9 cellular contexts compared by ENCODE assay signal in the genomic region with DNA sequence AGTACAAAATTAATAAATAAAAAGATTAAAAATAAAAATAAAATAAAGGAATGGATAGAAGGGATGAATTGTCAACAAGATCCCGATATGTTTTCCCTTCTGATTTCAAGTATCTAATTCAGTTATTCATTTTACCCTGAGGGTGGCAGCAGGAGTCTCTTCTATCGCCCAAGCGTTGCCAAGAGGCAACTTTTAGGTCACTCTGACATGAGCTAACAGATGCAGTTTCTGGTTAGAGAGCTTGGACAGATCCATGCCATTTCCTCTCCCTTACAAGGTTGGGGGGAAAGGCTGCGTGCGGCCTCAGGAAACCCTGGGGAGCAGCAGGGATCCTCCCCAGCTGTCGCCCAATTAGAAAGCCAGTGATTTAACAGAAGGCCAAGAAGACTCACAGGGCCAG. TPM values are rescaled to one million over a fixed set of nuclear protein-coding genes. Genes with fewer than 3 reads are reported as not detected.
DNase-seq lines count a peak whose midpoint lies in the region; ATAC-seq and TF ChIP-seq lines count a peak whose summit lies in the region.
"Had no signal": no experiment of that assay in that cellular context is flagged by ENCODE, and none has a peak within 500 bp of the region (broad histone marks: within the 10 kb centered on the region; RNA-seq: fewer than 3 reads in every experiment).

No MANE protein-coding gene starts in this region.

- no peaks in the 10 kb centered on the region for H3K36me3 Mint-ChIP-seq in activated B cell treated with CpG ODN at 0.5 μM for 24 hours (ENCODE audit: low read depth)
- H3K36me3 Mint-ChIP-seq in endothelial cell (ENCODE audit: low read depth, unreplicated experiment) = no peaks in the 10 kb centered on the region
- H3K36me3 Mint-ChIP-seq: activated naive CD4-positive, alpha-beta T cell treated with anti-CD3 and anti-CD28 coated beads, Interleukin-2, amount 50 U/mL, for 24 hours had no signal

- H3K9me3 ChIP-seq in transverse colon = no peaks in the 10 kb centered on the region

- DNase-seq in NOMO-1 treated with DMSO at 0.1 percent for 48 hours (lab: John Stamatoyannopoulos, UW; ENCODE audit: unreplicated experiment) (peak; percentile 51), NOMO-1 treated with dmso at 0.1 percent for 144 hours (lab: John Stamatoyannopoulos, UW; ENCODE audit: unreplicated experiment) (no peak), NCI-H146 treated with DMSO at 0.1 percent for 48 hours (lab: John Stamatoyannopoulos, UW; ENCODE audit: unreplicated experiment) (peak; percentile 25), activated B cell treated with CpG ODN at 0.5 μM for 24 hours (no peak), endothelial cell (ENCODE audit: low spot score) (peak; percentile 15), midbrain (lab: John Stamatoyannopoulos, UW) (peak; percentile 46), transverse colon (peak; percentile 21), NCI-H1105 (lab: John Stamatoyannopoulos, UW) (no peak)

- no peaks in the 10 kb centered on the region for H3K36me3 ChIP-seq in transverse colon

- peak overlapping the region in 3 of 4 donors; percentile 6 to 39 (median 24) for H3K27ac ChIP-seq in transverse colon

- H3K9me3 Mint-ChIP-seq in activated B cell treated with CpG ODN at 0.5 μM for 24 hours = no peaks in the 10 kb centered on the region
- H3K9me3 Mint-ChIP-seq in endothelial cell (ENCODE audit: unreplicated experiment) = no peaks in the 10 kb centered on the region
- H3K9me3 Mint-ChIP-seq: activated naive CD4-positive, alpha-beta T cell treated with anti-CD3 and anti-CD28 coated beads, Interleukin-2, amount 50 U/mL, for 24 hours had no signal

- H3K27ac Mint-ChIP-seq in activated B cell treated with CpG ODN at 0.5 μM for 24 hours (no peak overlapping the region), endothelial cell (ENCODE audit: unreplicated experiment) (no peak overlapping the region)
- H3K27ac Mint-ChIP-seq: activated naive CD4-positive, alpha-beta T cell treated with anti-CD3 and anti-CD28 coated beads, Interleukin-2, amount 50 U/mL, for 24 hours had no signal

- no peak for TF ChIP-seq EP300 in transverse colon (IDR thresholded peaks at IDR 0.05; ENCODE audit: low read depth)

- H3K4me1 Mint-ChIP-seq in activated B cell treated with CpG ODN at 0.5 μM for 24 hours (peaks cover 2% of the 10 kb centered on the region), endothelial cell (ENCODE audit: unreplicated experiment) (no peaks in the 10 kb centered on the region)

- WGBS in transverse colon (ENCODE audit: low coverage in 1 of 2), 2 donors = 4 to 38% methylated on average over 3 to 6 of the region's 6 CpGs

- H3K27me3 ChIP-seq in transverse colon = no peaks in the 10 kb centered on the region

- intact Hi-C loops in activated B cell treated with CpG ODN at 0.5 μM for 24 hours (cut with micrococcal nuclease) = loop anchor here (1.0 to 5.0 kb wide), 7 partner anchors 154 to 1104 kb away; a partner anchor contains a TSS
- intact Hi-C loops in transverse colon (cut with DNase I; ENCODE audit: low total_unique reads) = no loop called here

- H3K27me3 Mint-ChIP-seq in activated B cell treated with CpG ODN at 0.5 μM for 24 hours = no peaks in the 10 kb centered on the region
- peaks cover 2% of the 10 kb centered on the region for H3K27me3 Mint-ChIP-seq in endothelial cell (ENCODE audit: unreplicated experiment)
- H3K27me3 Mint-ChIP-seq: activated naive CD4-positive, alpha-beta T cell treated with anti-CD3 and anti-CD28 coated beads, Interleukin-2, amount 50 U/mL, for 24 hours had no signal

- no peak overlapping the region for H3K4me3 ChIP-seq in transverse colon

- H3K4me3 Mint-ChIP-seq in activated B cell treated with CpG ODN at 0.5 μM for 24 hours (no peak overlapping the region), endothelial cell (ENCODE audit: unreplicated experiment) (no peak overlapping the region)
- H3K4me3 Mint-ChIP-seq: activated naive CD4-positive, alpha-beta T cell treated with anti-CD3 and anti-CD28 coated beads, Interleukin-2, amount 50 U/mL, for 24 hours had no signal

- peak; percentile 65 for ATAC-seq in activated B cell treated with CpG ODN at 0.5 μM for 24 hours (ENCODE audit: low read depth)

- in situ Hi-C loops in transverse colon (cut with MboI; ENCODE audit: low pct_ligation_motif_present in 1 of 4, low pct_unique_long_range_greater_than_20kb in 1 of 4, low sequenced_read_pairs in 3 of 4) = loop anchor here in 1 of 4 donors (25.0 kb wide), 1 partner anchor 264 kb away; a partner anchor contains a TSS

- POLR2A ChIA-PET in activated B cell treated with CpG ODN at 0.5 μM for 24 hours (lab: Charles Lee) = interaction anchor here (0.9 to 1.3 kb wide), 7 partner anchors 48 to 292 kb away, joined by 3 to 7 read pairs (median 4); a partner anchor contains a TSS

- no peak for TF ChIP-seq CTCF in activated B cell treated with CpG ODN at 0.5 μM for 24 hours (IDR thresholded peaks at IDR 0.05)
- no peak for TF ChIP-seq CTCF in endothelial cell (IDR thresholded peaks at IDR 0.05; ENCODE audit: unreplicated experiment)
- peak in 3 of 5 experiments; percentile 15 to 28 (median 27) for TF ChIP-seq CTCF in transverse colon (IDR thresholded peaks at IDR 0.05)

- TF ChIP-seq POLR2A in transverse colon (IDR thresholded peaks at IDR 0.05) = no peak

- CTCF ChIA-PET in activated B cell treated with CpG ODN at 0.5 μM for 24 hours (lab: Charles Lee) = interaction anchor here (0.8 to 1.6 kb wide), 12 partner anchors 10 to 395 kb away, joined by 3 to 14 read pairs (median 4); a partner anchor contains a TSS

- H3K4me1 ChIP-seq in transverse colon = peaks cover 0 to 8% (median 0%) of the 10 kb centered on the region in 4 donors

RNA-seq across cellular contexts. Expression of a gene that starts 35.3 kb away (rescaled TPM):
- total RNA-seq in activated B cell treated with CpG ODN at 0.5 μM for 24 hours (101 and 102 TPM in 2 replicates), endothelial cell (ENCODE audit: unreplicated experiment) (2.7 TPM), transverse colon (10 to 100 TPM in 1 of 4 donors, 1 to 10 TPM in 3; 3.2 to 13.1 (median 6.3) TPM)

RNA-seq across cellular contexts. Expression of a gene that starts 48.2 kb away (rescaled TPM):
- total RNA-seq in activated B cell treated with CpG ODN at 0.5 μM for 24 hours (9.1 and 10.8 TPM in 2 replicates), endothelial cell (ENCODE audit: unreplicated experiment) (6.8 TPM), transverse colon (1 to 10 TPM in 3 of 4 donors, under 1 TPM in 1; 1.00 to 5.3 (median 4.4) TPM)

RNA-seq across cellular contexts. Expression of a gene that starts 51.0 kb away (rescaled TPM):
- total RNA-seq in activated B cell treated with CpG ODN at 0.5 μM for 24 hours = 73.4 and 75.8 TPM in 2 replicates
- 73.8 TPM for total RNA-seq in endothelial cell (ENCODE audit: unreplicated experiment)
- total RNA-seq in transverse colon = 100 to 1,000 TPM in 3 of 4 donors, 10 to 100 TPM in 1; 96.5 to 238 (median 184) TPM

Comparison
In these comparisons a context has a peak if more than half of its experiments do, and no peak if none do; other contexts are left out.
1. DNase-seq: peak in NOMO-1 treated with DMSO at 0.1 percent for 48 hours (single experiment), NCI-H146 treated with DMSO at 0.1 percent for 48 hours (single experiment), endothelial cell (single experiment), midbrain (single experiment) and transverse colon (single experiment); none in NOMO-1 treated with dmso at 0.1 percent for 144 hours (single experiment), activated B cell treated with CpG ODN at 0.5 μM for 24 hours (single experiment) and NCI-H1105 (single experiment).
2. CTCF ChIP-seq: peak in transverse colon (3 of 5); none in activated B cell treated with CpG ODN at 0.5 μM for 24 hours (single experiment) and endothelial cell (single experiment).